In the genomic region with DNA sequence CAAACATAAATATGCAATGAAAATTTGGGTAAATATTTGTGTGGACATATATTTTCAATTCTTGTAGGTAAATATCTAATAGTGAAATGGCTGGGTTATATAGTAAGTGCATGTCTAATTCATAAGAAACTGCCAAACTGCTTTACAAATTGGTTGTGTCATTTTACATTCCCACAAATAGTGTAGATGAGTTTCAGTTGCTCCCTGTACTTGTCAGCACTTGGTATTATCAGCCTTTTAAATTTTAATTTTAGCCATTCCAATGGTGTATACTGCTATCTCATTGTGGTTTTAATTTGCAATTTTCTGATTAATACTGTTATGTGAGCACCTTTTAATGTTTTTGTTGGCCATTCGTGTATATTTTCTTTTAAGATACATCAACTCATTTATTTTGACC, we compare ENCODE assay signal across 28 cellular contexts.
"Had no signal": no experiment of that assay in that cellular context is flagged by ENCODE, and none has a peak within 500 bp of the region (broad histone marks: within the 10 kb centered on the region; RNA-seq: fewer than 3 reads in every experiment).

No MANE protein-coding gene starts in this region.

- H3K4me2 ChIP-seq: hepatocyte had no signal

- ATAC-seq: effector memory CD8-positive, alpha-beta T cell; esophagus mucosa; foreskin keratinocyte; gastrocnemius medialis; gastroesophageal sphincter; heart left ventricle; heart right ventricle had no signal

- H2AFZ ChIP-seq: hepatocyte had no signal

- H3K79me2 ChIP-seq: hepatocyte had no signal

- H3K9me3 ChIP-seq: colonic mucosa, esophagus muscularis mucosa, esophagus squamous epithelium, gastrocnemius medialis, gastroesophageal sphincter, heart left ventricle had no signal

- H3K27ac ChIP-seq: colonic mucosa, coronary artery, dorsolateral prefrontal cortex, epithelial cell of prostate, esophagus muscularis mucosa, esophagus squamous epithelium, foreskin keratinocyte, gastrocnemius medialis, gastroesophageal sphincter, heart left ventricle, heart right ventricle had no signal

- H3K4me3 ChIP-seq: colonic mucosa, coronary artery, dorsolateral prefrontal cortex, esophagus muscularis mucosa, esophagus squamous epithelium, gastrocnemius medialis, gastroesophageal sphincter, heart left ventricle, heart right ventricle, hepatocyte had no signal

- H3K36me3 ChIP-seq: colonic mucosa, esophagus muscularis mucosa, esophagus squamous epithelium, gastrocnemius medialis, gastroesophageal sphincter, heart left ventricle, heart right ventricle had no signal

- FAIRE-seq: endometrium, endothelial cell of umbilical vein, frontal cortex had no signal

- DNase-seq: colonic mucosa; cortex of kidney; dermis blood vessel endothelial cell; dorsolateral prefrontal cortex; effector CD4-positive, alpha-beta T cell; effector CD8-positive, alpha-beta T cell; effector memory CD4-positive, alpha-beta T cell; effector memory CD8-positive, alpha-beta T cell; endodermal cell; erythroblast; esophagus squamous epithelium; foreskin fibroblast; foreskin keratinocyte; foreskin melanocyte; gastrocnemius medialis; glutamatergic neuron; head of caudate nucleus; heart left ventricle; heart right ventricle had no signal

- H3K4me1 ChIP-seq: colonic mucosa, esophagus muscularis mucosa, esophagus squamous epithelium, foreskin keratinocyte, gastrocnemius medialis, gastroesophageal sphincter, heart left ventricle, heart right ventricle had no signal

- H3K27me3 ChIP-seq: colonic mucosa, esophagus muscularis mucosa, esophagus squamous epithelium, foreskin keratinocyte, gastrocnemius medialis, gastroesophageal sphincter, heart left ventricle, heart right ventricle, hepatocyte had no signal
